In the genomic region with DNA sequence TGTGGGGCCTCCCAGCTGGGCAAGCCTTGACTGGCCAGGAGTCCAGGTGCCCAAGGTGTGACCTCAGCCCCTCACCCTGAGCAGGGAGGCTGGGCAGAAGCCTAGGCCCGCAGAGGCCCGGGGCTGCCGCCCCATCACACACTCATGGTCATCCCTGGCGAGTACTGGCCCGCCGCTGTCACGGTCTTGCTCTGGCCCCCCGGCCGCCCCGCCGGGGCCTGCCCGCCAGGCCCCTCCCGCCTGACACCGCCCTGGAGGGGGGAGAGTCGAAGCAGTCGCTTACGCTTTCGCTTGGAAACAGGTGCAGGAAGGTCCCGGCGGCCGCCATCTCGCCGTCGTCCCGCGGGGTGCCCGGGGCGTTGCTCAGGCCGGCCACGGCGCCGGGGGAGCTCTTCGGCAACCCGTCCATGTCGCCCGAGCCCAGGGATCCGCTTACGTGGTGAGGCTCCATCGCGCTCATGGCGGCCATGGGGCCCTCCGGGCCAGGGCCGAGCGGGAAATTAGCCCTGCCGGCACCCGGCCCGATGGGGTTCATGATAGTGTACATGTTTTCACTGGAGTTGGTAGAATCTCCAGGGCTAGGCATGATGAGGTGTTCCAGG, we compare ENCODE assay signal across 1 cellular context.
TF ChIP-seq lines count a peak whose summit lies in the region.

No MANE protein-coding gene starts in this region.

TF ChIP-seq in K562, 482 proteins besides CTCF, POLR2A, EP300 and RAD21:
- TF ChIP-seq ZNF589 (CRISPR knock-in tag; IDR thresholded peaks at IDR 0.05; ENCODE audit: low read depth) (no peak), TAL1 (IDR thresholded peaks at IDR 0.05) (no peak), KLF10 (CRISPR knock-in tag; IDR thresholded peaks at IDR 0.05) (no peak), ESRRA (IDR thresholded peaks at IDR 0.05; ENCODE audit: borderline replicate concordance, low read depth) (no peak), ZNF324 (CRISPR knock-in tag; IDR thresholded peaks at IDR 0.05) (no peak), RBM15 (IDR thresholded peaks at IDR 0.05; ENCODE audit: insufficient read depth, low read length) (no peak)
- TF ChIP-seq, protein P1, sequence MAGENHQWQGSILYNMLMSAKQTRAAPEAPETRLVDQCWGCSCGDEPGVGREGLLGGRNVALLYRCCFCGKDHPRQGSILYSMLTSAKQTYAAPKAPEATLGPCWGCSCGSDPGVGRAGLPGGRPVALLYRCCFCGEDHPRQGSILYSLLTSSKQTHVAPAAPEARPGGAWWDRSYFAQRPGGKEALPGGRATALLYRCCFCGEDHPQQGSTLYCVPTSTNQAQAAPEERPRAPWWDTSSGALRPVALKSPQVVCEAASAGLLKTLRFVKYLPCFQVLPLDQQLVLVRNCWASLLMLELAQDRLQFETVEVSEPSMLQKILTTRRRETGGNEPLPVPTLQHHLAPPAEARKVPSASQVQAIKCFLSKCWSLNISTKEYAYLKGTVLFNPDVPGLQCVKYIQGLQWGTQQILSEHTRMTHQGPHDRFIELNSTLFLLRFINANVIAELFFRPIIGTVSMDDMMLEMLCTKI (IDR thresholded peaks at IDR 0.05; ENCODE audit: partially characterized antibody) = no peak
TF ChIP-seq in K562: peak in this region for 0.
